Comparison of ENCODE assay signal across 1 cellular context in genomic region chr12:75289678-75290200, GRCh38.
TF ChIP-seq lines count a peak whose summit lies in the region.

No MANE protein-coding gene starts in this region.

TF ChIP-seq in SK-N-SH treated with all-trans-retinoic acid at 6 μM for 48 hours, 23 proteins besides CTCF, POLR2A, EP300 and RAD21 (continued from another document):
- TF ChIP-seq TSHZ2 (CRISPR knock-in tag; IDR thresholded peaks at IDR 0.05) (no peak), ZNF565 (CRISPR knock-in tag; conservative IDR thresholded peaks at IDR 0.05; ENCODE audit: low read depth) (no peak), ZNF8 (CRISPR knock-in tag; IDR thresholded peaks at IDR 0.05) (no peak), TOX (CRISPR knock-in tag; IDR thresholded peaks at IDR 0.05; ENCODE audit: borderline replicate concordance) (no peak), CSDC2 (CRISPR knock-in tag; IDR thresholded peaks at IDR 0.05) (no peak), OSR1 (CRISPR knock-in tag; IDR thresholded peaks at IDR 0.05) (no peak), GLIS3 (CRISPR knock-in tag; IDR thresholded peaks at IDR 0.05) (no peak), CREB5 (CRISPR knock-in tag; IDR thresholded peaks at IDR 0.05; ENCODE audit: low read depth) (no peak), POU6F1 (CRISPR knock-in tag; IDR thresholded peaks at IDR 0.05; ENCODE audit: borderline replicate concordance, low read depth) (no peak), PATZ1 (CRISPR knock-in tag; IDR thresholded peaks at IDR 0.05; ENCODE audit: borderline replicate concordance) (no peak), ARNTL (CRISPR knock-in tag; IDR thresholded peaks at IDR 0.05; ENCODE audit: borderline replicate concordance, low read depth) (no peak)
